ENCODE assay signal across 8 cellular contexts in genomic region chr17:72726936-72727335, GRCh38.
DNase-seq lines count a peak whose midpoint lies in the region; ATAC-seq and TF ChIP-seq lines count a peak whose summit lies in the region.

No MANE protein-coding gene starts in this region.

- H3F3A ChIP-seq in Loucy (ENCODE audit: low read depth) = no peaks in the 10 kb centered on the region

- TF ChIP-seq CTCF in Loucy (conservative IDR thresholded peaks at IDR 0.05; ENCODE audit: low read length) = no peak
- no peak for TF ChIP-seq CTCF in osteocyte (IDR thresholded peaks at IDR 0.05)
- no peak for TF ChIP-seq CTCF in progenitor cell of endocrine pancreas (IDR thresholded peaks at IDR 0.05; ENCODE audit: unreplicated experiment)

- H3K27ac Mint-ChIP-seq in osteocyte (ENCODE audit: unreplicated experiment) (peak overlapping the region; percentile 64), progenitor cell of endocrine pancreas (no peak overlapping the region)

- H3K4me1 ChIP-seq in Loucy (ENCODE audit: insufficient read depth, low read length, poor library complexity, severe bottlenecking) = peaks cover 21% of the 10 kb centered on the region

- H4K20me1 ChIP-seq in Loucy (ENCODE audit: insufficient read depth, low read length, poor library complexity, severe bottlenecking) = no peaks in the 10 kb centered on the region

- H3K9me3 ChIP-seq in Loucy (ENCODE audit: insufficient read depth, low read depth, low read length) = no peaks in the 10 kb centered on the region

- H3K79me2 ChIP-seq in Loucy (ENCODE audit: insufficient read depth, low read length) = no peaks in the 10 kb centered on the region

- peak; percentile 38 for DNase-seq in activated T-cell treated with anti-CD3 and anti-CD28 coated beads, Interleukin-2, amount 50 U/mL, for 1 hour
- DNase-seq in osteocyte (ENCODE audit: extremely low spot score, unreplicated experiment) (no peak), NCI-H146 (lab: John Stamatoyannopoulos, UW) (no peak), progenitor cell of endocrine pancreas (ENCODE audit: low spot score, unreplicated experiment) (no peak), NCI-H1930 (lab: John Stamatoyannopoulos, UW) (no peak)

- H3K4me3 ChIP-seq in Loucy (ENCODE audit: low read length, poor library complexity, severe bottlenecking) = peak overlapping the region; percentile 7

- no peaks in the 10 kb centered on the region for H3K27me3 ChIP-seq in Loucy (ENCODE audit: insufficient read depth, low read length, poor library complexity, severe bottlenecking)

- peak overlapping the region; percentile 66 for H3K9ac ChIP-seq in Loucy (ENCODE audit: low read depth, low read length, poor library complexity, severe bottlenecking)

- no peaks in the 10 kb centered on the region for H3K9me2 ChIP-seq in Loucy (replicated peaks; ENCODE audit: low read depth, low read length)

- peak overlapping the region; percentile 13; the same call in 1 of the 2 replicates for H2AFZ ChIP-seq in Loucy (ENCODE audit: low read length)

- no peak overlapping the region for H3K4me3 Mint-ChIP-seq in osteocyte (ENCODE audit: unreplicated experiment)
- no peak overlapping the region for H3K4me3 Mint-ChIP-seq in progenitor cell of endocrine pancreas (ENCODE audit: low read depth)

- H3K27me3 Mint-ChIP-seq in osteocyte (ENCODE audit: unreplicated experiment) = no peaks in the 10 kb centered on the region
- H3K27me3 Mint-ChIP-seq in progenitor cell of endocrine pancreas = peaks cover 39% of the 10 kb centered on the region

- H3K36me3 ChIP-seq in Loucy (ENCODE audit: insufficient read depth, low read length) = no peaks in the 10 kb centered on the region

- H3K36me3 Mint-ChIP-seq in osteocyte (ENCODE audit: unreplicated experiment) (no peaks in the 10 kb centered on the region), progenitor cell of endocrine pancreas (ENCODE audit: insufficient read depth) (no peaks in the 10 kb centered on the region)

- H3K9me3 Mint-ChIP-seq in osteocyte (ENCODE audit: unreplicated experiment) (no peaks in the 10 kb centered on the region), progenitor cell of endocrine pancreas (ENCODE audit: low read depth) (no peaks in the 10 kb centered on the region)

- H3K4me1 Mint-ChIP-seq in osteocyte (ENCODE audit: unreplicated experiment) = peaks cover 43% of the 10 kb centered on the region
- peaks cover 6% of the 10 kb centered on the region for H3K4me1 Mint-ChIP-seq in progenitor cell of endocrine pancreas (ENCODE audit: low read depth)

- peak overlapping the region; percentile 48 for H3K4me2 ChIP-seq in Loucy (ENCODE audit: low read depth, low read length, poor library complexity, severe bottlenecking)

- ATAC-seq in GM18498 (IDR thresholded peaks at IDR 0.05; ENCODE audit: unreplicated experiment) = peak; percentile 90
- peak; percentile 89 for ATAC-seq in GM21723 (IDR thresholded peaks at IDR 0.05; ENCODE audit: unreplicated experiment)
